In genomic region chr6:70395301-70395672, GRCh38 we compare ENCODE assay signal across 14 cellular contexts. TPM values are rescaled to one million over a fixed set of nuclear protein-coding genes. Genes with fewer than 3 reads are reported as not detected.
A peak's percentile ranks its signal among the peaks of the same experiment; 100 is the strongest.
DNase-seq lines count a peak whose midpoint lies in the region; ATAC-seq, FAIRE-seq and TF ChIP-seq lines count a peak whose summit lies in the region.
"Had no signal": no experiment of that assay in that cellular context is flagged by ENCODE, and none has a peak within 500 bp of the region (broad histone marks: within the 10 kb centered on the region; RNA-seq: fewer than 3 reads in every experiment).

No MANE protein-coding gene starts in this region.

- no peak overlapping the region for H3K27ac Mint-ChIP-seq in CD8-positive, alpha-beta T cell
- H3K27ac Mint-ChIP-seq: CD4-positive, CD25-positive, alpha-beta regulatory T cell had no signal

- POLR2A ChIA-PET in OCI-LY7 (lab: Charles Lee): interaction anchor here (0.6 to 1.7 kb wide), 5 partner anchors 16 to 426 kb away, joined by 3 to 7 read pairs (median 3); partner anchors contain the start of gene FAM135A
- POLR2A ChIA-PET in CD8-positive, alpha-beta T cell (lab: Charles Lee): no interaction called here

- no peaks in the 10 kb centered on the region for H3K36me3 Mint-ChIP-seq in CD8-positive, alpha-beta T cell
- H3K36me3 Mint-ChIP-seq: CD4-positive, CD25-positive, alpha-beta regulatory T cell had no signal

- TF ChIP-seq CTCF in OCI-LY7 (conservative IDR thresholded peaks at IDR 0.05; ENCODE audit: low read length) (no peak), esophagus squamous epithelium (IDR thresholded peaks at IDR 0.05) (no peak)
- TF ChIP-seq CTCF in CD8-positive, alpha-beta T cell (IDR thresholded peaks at IDR 0.05): no peak

- peaks cover 31% of the 10 kb centered on the region for H3K27me3 Mint-ChIP-seq in CD8-positive, alpha-beta T cell (ENCODE audit: low read depth)

- H3K4me1 Mint-ChIP-seq in CD8-positive, alpha-beta T cell (ENCODE audit: low read depth): no peaks in the 10 kb centered on the region

- H4K20me1 ChIP-seq in OCI-LY7 (ENCODE audit: insufficient read depth, low read length) (no peaks in the 10 kb centered on the region), GM23248 (ENCODE audit: insufficient read depth) (no peaks in the 10 kb centered on the region)
- H4K20me1 ChIP-seq: BLaER1 treated with 17β-estradiol and CSF1 and Interleukin-3, amounts not matched to agents 10 nM and 100 nM had no signal

- H3K27me3 ChIP-seq in esophagus squamous epithelium (no peaks in the 10 kb centered on the region), small intestine (ENCODE audit: control insufficient read depth in 2 of 2, insufficient read depth in 2 of 2, low read length in 2 of 2) (peaks cover 0 to 2% of the 10 kb centered on the region in 2 donors), GM23248 (replicated peaks; ENCODE audit: insufficient read depth) (peaks cover 19% of the 10 kb centered on the region)
- no peaks in the 10 kb centered on the region for H3K27me3 ChIP-seq in CD8-positive, alpha-beta T cell (ENCODE audit: insufficient read depth, low read length)
- H3K27me3 ChIP-seq: BLaER1 treated with 17β-estradiol and CSF1 and Interleukin-3, amounts not matched to agents 10 nM and 100 nM had no signal

- in situ Hi-C loops in GM23248 (cut with MboI): no loop called here

- DNase-seq in GM19239 (ENCODE audit: insufficient read length, low spot score) (no peak), OCI-LY7 (ENCODE audit: low spot score) (no peak), esophagus squamous epithelium (lab: John Stamatoyannopoulos, UW) (no peak), small intestine (no peak), GM23248 (no peak)
- DNase-seq in CD8-positive, alpha-beta T cell: no peak
- DNase-seq: DMS79, GOT3, Karpas-422 had no signal

- no peak for ATAC-seq in activated CD4-positive, CD25-positive, alpha-beta regulatory T cell treated with anti-CD3 and anti-CD28 coated beads, Interleukin-2, amount 50 U/mL, for 24 hours
- ATAC-seq in CD8-positive, alpha-beta T cell: no peak
- ATAC-seq: GM12878 had no signal

- intact Hi-C loops in OCI-LY7 (cut with micrococcal nuclease; ENCODE audit: unreplicated experiment): no loop called here
- intact Hi-C loops in esophagus squamous epithelium (cut with DNase I): no loop called here
- intact Hi-C loops in CD8-positive, alpha-beta T cell (cut with DNase I, micrococcal nuclease): no loop called here

- CTCF ChIA-PET in OCI-LY7 (lab: Charles Lee; ENCODE audit: unreplicated experiment): no interaction called here
- CTCF ChIA-PET in CD8-positive, alpha-beta T cell (lab: Charles Lee): no interaction called here

- no peak overlapping the region for H3K4me3 ChIP-seq in OCI-LY7 (ENCODE audit: low read depth, low read length, poor library complexity, severe bottlenecking)
- H3K4me3 ChIP-seq in esophagus squamous epithelium: no peak overlapping the region
- no peak overlapping the region for H3K4me3 ChIP-seq in small intestine (ENCODE audit: low read depth in 1 of 2, low read length in 2 of 2)
- no peak overlapping the region for H3K4me3 ChIP-seq in GM23248
- H3K4me3 ChIP-seq in CD8-positive, alpha-beta T cell (ENCODE audit: low read depth, low read length): no peak overlapping the region
- H3K4me3 ChIP-seq: BLaER1 treated with 17β-estradiol and CSF1 and Interleukin-3, amounts not matched to agents 10 nM and 100 nM; GM12878 had no signal

- H3K4me3 Mint-ChIP-seq in CD8-positive, alpha-beta T cell: no peak overlapping the region
- H3K4me3 Mint-ChIP-seq: H9 had no signal

- H3K9ac ChIP-seq in GM23248: no peak overlapping the region

- no peaks in the 10 kb centered on the region for H3K9me3 Mint-ChIP-seq in CD8-positive, alpha-beta T cell
- H3K9me3 Mint-ChIP-seq: H9 had no signal

- H3K4me1 ChIP-seq in OCI-LY7 (ENCODE audit: insufficient read depth, low read length, poor library complexity, severe bottlenecking): peaks cover 24% of the 10 kb centered on the region
- H3K4me1 ChIP-seq in esophagus squamous epithelium: peaks cover 0 to 49% (median 23%) of the 10 kb centered on the region in 3 donors
- H3K4me1 ChIP-seq in small intestine (ENCODE audit: control insufficient read depth in 2 of 2, insufficient read depth in 1 of 2, low read depth in 1 of 2, low read length in 1 of 2): peaks cover 3 to 4% of the 10 kb centered on the region in 2 donors
- no peaks in the 10 kb centered on the region for H3K4me1 ChIP-seq in GM23248 (ENCODE audit: insufficient read depth)
- H3K4me1 ChIP-seq in CD8-positive, alpha-beta T cell (ENCODE audit: insufficient read depth, low read length): no peaks in the 10 kb centered on the region

- H3K27ac ChIP-seq in OCI-LY7 (ENCODE audit: low read depth, low read length, poor library complexity, severe bottlenecking) (no peak overlapping the region), esophagus squamous epithelium (peak overlapping the region in 3 of 4 donors; percentile 72 to 90 (median 88)), small intestine (ENCODE audit: low read depth in 1 of 2, low read length in 1 of 2) (peak overlapping the region in 1 of 2 donors; percentile 38), GM23248 (no peak overlapping the region)
- H3K27ac ChIP-seq in CD8-positive, alpha-beta T cell (ENCODE audit: low read depth, low read length): no peak overlapping the region

- FAIRE-seq in GM19239 (lab: Jason Lieb, UNC) (peak; percentile 11), small intestine (lab: Jason Lieb, UNC) (peak; percentile 30)
- FAIRE-seq: GM12878 had no signal

- H3K4me2 ChIP-seq in OCI-LY7 (ENCODE audit: low read length): no peak overlapping the region
- no peak overlapping the region for H3K4me2 ChIP-seq in GM23248 (ENCODE audit: unreplicated experiment)

- H3K9me3 ChIP-seq in OCI-LY7 (ENCODE audit: low read length) (no peaks in the 10 kb centered on the region), esophagus squamous epithelium (no peaks in the 10 kb centered on the region), small intestine (ENCODE audit: control insufficient read depth, low read depth) (no peaks in the 10 kb centered on the region), GM23248 (ENCODE audit: low read depth) (no peaks in the 10 kb centered on the region)
- no peaks in the 10 kb centered on the region for H3K9me3 ChIP-seq in CD8-positive, alpha-beta T cell (ENCODE audit: low read length)

- TF ChIP-seq POLR2A in esophagus squamous epithelium (IDR thresholded peaks at IDR 0.05): no peak

- no TSS peak for BruUV-seq in OCI-LY7 (replicated peaks; lab: Mats Ljungman, UMichigan)

- no peaks in the 10 kb centered on the region for H3K9me2 ChIP-seq in OCI-LY7 (ENCODE audit: insufficient read depth, low read length)
- H3K9me2 ChIP-seq in GM23248 (ENCODE audit: insufficient read depth): no peaks in the 10 kb centered on the region

- no peaks in the 10 kb centered on the region for H3K36me3 ChIP-seq in OCI-LY7 (ENCODE audit: insufficient read depth, low read length)
- H3K36me3 ChIP-seq in esophagus squamous epithelium: no peaks in the 10 kb centered on the region
- peaks cover 0 to 3% of the 10 kb centered on the region in 2 donors for H3K36me3 ChIP-seq in small intestine (ENCODE audit: control insufficient read depth in 2 of 2, insufficient read depth in 2 of 2, low read length in 2 of 2)
- H3K36me3 ChIP-seq in GM23248 (ENCODE audit: low read depth): no peaks in the 10 kb centered on the region
- H3K36me3 ChIP-seq in CD8-positive, alpha-beta T cell (ENCODE audit: insufficient read depth, low read length): no peaks in the 10 kb centered on the region
- H3K36me3 ChIP-seq: BLaER1 treated with 17β-estradiol and CSF1 and Interleukin-3, amounts not matched to agents 10 nM and 100 nM had no signal

- H3K79me2 ChIP-seq in OCI-LY7 (ENCODE audit: insufficient read depth, low read depth, low read length) (no peaks in the 10 kb centered on the region), GM23248 (ENCODE audit: insufficient read depth) (no peaks in the 10 kb centered on the region)

- 0 out of 2 replicates have a peak overlapping the region, but pooled peaks have one; percentile 34 for H2AFZ ChIP-seq in OCI-LY7 (ENCODE audit: low read length)
- H2AFZ ChIP-seq in GM23248: no peak overlapping the region

- no peaks in the 10 kb centered on the region for H3F3A ChIP-seq in GM23248 (ENCODE audit: insufficient read depth)

RNA-seq across cellular contexts. Expression of gene FAM135A, which starts 18.0 kb away (rescaled TPM):
- 46.1 and 66.2 TPM in 2 replicates for total RNA-seq in OCI-LY7 (2014; rRNA removed; shearing (Covaris generic))
- total RNA-seq in OCI-LY7 (2022) (35.5 and 41.3 TPM in 2 replicates), esophagus squamous epithelium (100 to 1,000 TPM in 3 of 4 donors, 10 to 100 TPM in 1; 81.4 to 142 (median 120) TPM)
- polyA plus RNA-seq in small intestine (10 to 100 TPM; 17.4 to 48.8 (median 34.9) TPM), GM23248 (2016; fragmentation: Nextera tagmentation; extraction: Ambion mirVana) (3.5 and 4.9 TPM in 2 replicates)
- total RNA-seq in GM23248 (2014; rRNA removed; shearing (Covaris generic)): 8.2 and 11.5 TPM in 2 replicates
- 1 to 10 TPM; 5.8 to 6.5 TPM for total RNA-seq in CD8-positive, alpha-beta T cell

Comparison
In these comparisons a context has a peak if more than half of its experiments do, and no peak if none do; other contexts are left out.
1. H3K27ac ChIP-seq: peak in esophagus squamous epithelium (3 of 4); none in OCI-LY7 (single experiment), GM23248 (single experiment) and CD8-positive, alpha-beta T cell (single experiment).